8 cellular contexts compared by ENCODE assay signal in the genomic region with DNA sequence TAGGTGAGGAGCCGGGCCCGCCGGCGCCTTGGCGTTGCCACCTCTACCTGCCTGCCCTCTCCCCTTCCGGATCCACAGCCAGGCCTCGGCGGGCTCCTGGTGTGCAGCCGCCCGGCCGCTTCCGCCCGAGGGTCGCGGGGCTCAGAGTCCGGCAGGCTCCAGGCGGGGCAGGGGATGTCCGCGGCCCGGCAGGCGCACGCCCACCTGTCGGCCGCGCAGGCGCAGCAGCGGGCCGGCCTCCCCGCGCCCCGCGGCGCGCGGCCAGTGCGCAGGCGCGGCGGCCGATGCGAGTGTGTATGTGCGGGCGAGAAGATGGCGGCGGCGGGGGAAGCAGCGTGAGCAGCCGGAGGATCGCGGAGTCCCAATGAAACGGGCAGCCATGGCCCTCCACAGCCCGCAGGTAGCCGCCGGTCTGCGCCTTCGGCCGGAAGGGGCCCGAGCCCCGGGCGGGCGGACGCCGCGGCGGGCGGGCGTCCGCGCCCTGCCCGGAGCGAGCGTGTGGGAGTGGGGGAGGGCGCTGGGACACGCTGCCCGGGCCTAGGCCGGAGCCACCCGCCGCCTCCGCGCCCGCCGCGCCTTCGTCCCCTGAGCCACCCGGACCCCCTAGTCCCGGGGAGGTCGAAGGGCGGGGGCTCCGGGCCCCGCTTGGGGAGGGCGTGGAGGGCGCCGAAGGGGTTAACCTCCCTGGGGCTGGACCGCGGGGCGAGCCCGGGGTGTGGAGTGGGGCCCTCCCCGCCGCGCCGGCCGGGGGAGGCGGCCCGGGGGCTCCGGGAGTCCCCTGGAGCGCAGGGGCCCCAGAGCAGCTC. TPM values are rescaled to one million over a fixed set of nuclear protein-coding genes. Genes with fewer than 3 reads are reported as not detected.
DNase-seq lines count a peak whose midpoint lies in the region; ATAC-seq and TF ChIP-seq lines count a peak whose summit lies in the region.

A gene with protein sequence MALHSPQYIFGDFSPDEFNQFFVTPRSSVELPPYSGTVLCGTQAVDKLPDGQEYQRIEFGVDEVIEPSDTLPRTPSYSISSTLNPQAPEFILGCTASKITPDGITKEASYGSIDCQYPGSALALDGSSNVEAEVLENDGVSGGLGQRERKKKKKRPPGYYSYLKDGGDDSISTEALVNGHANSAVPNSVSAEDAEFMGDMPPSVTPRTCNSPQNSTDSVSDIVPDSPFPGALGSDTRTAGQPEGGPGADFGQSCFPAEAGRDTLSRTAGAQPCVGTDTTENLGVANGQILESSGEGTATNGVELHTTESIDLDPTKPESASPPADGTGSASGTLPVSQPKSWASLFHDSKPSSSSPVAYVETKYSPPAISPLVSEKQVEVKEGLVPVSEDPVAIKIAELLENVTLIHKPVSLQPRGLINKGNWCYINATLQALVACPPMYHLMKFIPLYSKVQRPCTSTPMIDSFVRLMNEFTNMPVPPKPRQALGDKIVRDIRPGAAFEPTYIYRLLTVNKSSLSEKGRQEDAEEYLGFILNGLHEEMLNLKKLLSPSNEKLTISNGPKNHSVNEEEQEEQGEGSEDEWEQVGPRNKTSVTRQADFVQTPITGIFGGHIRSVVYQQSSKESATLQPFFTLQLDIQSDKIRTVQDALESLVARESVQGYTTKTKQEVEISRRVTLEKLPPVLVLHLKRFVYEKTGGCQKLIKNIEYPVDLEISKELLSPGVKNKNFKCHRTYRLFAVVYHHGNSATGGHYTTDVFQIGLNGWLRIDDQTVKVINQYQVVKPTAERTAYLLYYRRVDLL (plus strand): TSS at position 289 of the 806 bp plus-strand sequence. CDS start 91 bp downstream, at position 380.

- peak within 1 kb of the TSS; percentile 71 for H3K27ac ChIP-seq in RWPE2 (ENCODE audit: poor library complexity, severe bottlenecking)
- peak within 1 kb of the TSS; percentile 55 for H3K27ac ChIP-seq in neural cell (ENCODE audit: low read length)

- H3K27ac Mint-ChIP-seq in stimulated activated naive CD8-positive, alpha-beta T cell treated with anti-CD3 and anti-CD28 coated beads, Interleukin-15, amount 100 ng/mL, for 72 hours: peak within 1 kb of the TSS; percentile 97 to 98

- ATAC-seq in GM21529 (IDR thresholded peaks at IDR 0.05; ENCODE audit: unreplicated experiment) (peak; percentile 75), RWPE2 (ENCODE audit: low read depth) (peak; percentile 79)
- peak; percentile 87 for ATAC-seq in stimulated activated naive CD8-positive, alpha-beta T cell treated with anti-CD3 and anti-CD28 coated beads, Interleukin-15, amount 100 ng/mL, for 72 hours

- peaks cover 50% of the 10 kb centered on the region for H3K79me2 ChIP-seq in neural cell (replicated peaks; ENCODE audit: insufficient read depth, low read length)

- peak within 1 kb of the TSS; percentile 88 to 97 for H3K4me3 Mint-ChIP-seq in stimulated activated naive CD8-positive, alpha-beta T cell treated with anti-CD3 and anti-CD28 coated beads, Interleukin-15, amount 100 ng/mL, for 72 hours

- DNase-seq in DMS53 (lab: John Stamatoyannopoulos, UW): peak; percentile 84
- peak; percentile 65 for DNase-seq in KBM-7
- DNase-seq in RWPE2 (ENCODE audit: low spot score): peak; percentile 75
- DNase-seq in activated T-helper 9 cell treated with anti-CD3 and anti-CD28 coated beads, Interleukin-2, amount 50 U/mL, for 16 hours (ENCODE audit: low read depth): peak; percentile 79
- DNase-seq in fibroblast of villous mesenchyme (ENCODE audit: low read depth): peak; percentile 69
- DNase-seq in stimulated activated naive CD8-positive, alpha-beta T cell treated with anti-CD3 and anti-CD28 coated beads, Interleukin-15, amount 100 ng/mL, for 72 hours: peak; percentile 86 to 88

- no peaks in the 10 kb centered on the region for H3K9me3 Mint-ChIP-seq in stimulated activated naive CD8-positive, alpha-beta T cell treated with anti-CD3 and anti-CD28 coated beads, Interleukin-15, amount 100 ng/mL, for 72 hours

- TF ChIP-seq CTCF in RWPE2 (IDR thresholded peaks at IDR 0.05; ENCODE audit: poor library complexity, severe bottlenecking) (no peak), fibroblast of villous mesenchyme (IDR thresholded peaks at IDR 0.05; ENCODE audit: insufficient read depth, low read depth, low read length) (no peak), neural cell (IDR thresholded peaks at IDR 0.05; ENCODE audit: poor library complexity, severe bottlenecking) (no peak)

- peak; percentile 24 for TF ChIP-seq EP300 in neural cell (conservative IDR thresholded peaks at IDR 0.05; ENCODE audit: poor library complexity, severe bottlenecking)

- H4K20me1 ChIP-seq in neural cell (ENCODE audit: insufficient read depth): no peaks in the 10 kb centered on the region

- H3K9me3 ChIP-seq in RWPE2 (ENCODE audit: severe bottlenecking) (peaks cover 2% of the 10 kb centered on the region), neural cell (ENCODE audit: low read length) (no peaks in the 10 kb centered on the region)

- H2AFZ ChIP-seq in neural cell (ENCODE audit: low read depth, low read length): peak within 1 kb of the TSS; percentile 75

- peak within 1 kb of the TSS; percentile 100 for H3K4me3 ChIP-seq in RWPE2 (ENCODE audit: severe bottlenecking)
- H3K4me3 ChIP-seq in fibroblast of villous mesenchyme (ENCODE audit: low read depth, low read length): peak within 1 kb of the TSS; percentile 90
- peak within 1 kb of the TSS; percentile 94 for H3K4me3 ChIP-seq in neural cell (ENCODE audit: low read length)

- H3K9me2 ChIP-seq in neural cell (ENCODE audit: insufficient read depth, low read length): no peaks in the 10 kb centered on the region

- in situ Hi-C loops in KBM-7 (cut with MboI; ENCODE audit: low pct_unique_long_range_greater_than_20kb, low sequenced_read_pairs): loop anchor here (25.0 kb wide), 1 partner anchor 188 kb away; a partner anchor contains a TSS

- peak within 1 kb of the TSS; percentile 77 for H3K9ac ChIP-seq in neural cell (ENCODE audit: low read length)

- H3K27me3 ChIP-seq in RWPE2 (ENCODE audit: insufficient read depth, poor library complexity, severe bottlenecking): no peaks in the 10 kb centered on the region
- no peaks in the 10 kb centered on the region for H3K27me3 ChIP-seq in neural cell (ENCODE audit: insufficient read depth, low read depth, low read length)

- peaks cover 29% of the 10 kb centered on the region for H3K4me1 ChIP-seq in RWPE2 (ENCODE audit: insufficient read depth, poor library complexity, severe bottlenecking)

- H3K4me1 Mint-ChIP-seq in stimulated activated naive CD8-positive, alpha-beta T cell treated with anti-CD3 and anti-CD28 coated beads, Interleukin-15, amount 100 ng/mL, for 72 hours: peaks cover 39% of the 10 kb centered on the region

- H3F3A ChIP-seq in neural cell (ENCODE audit: insufficient read depth, low read length, poor library complexity, severe bottlenecking): no peaks in the 10 kb centered on the region

- H3K27me3 Mint-ChIP-seq in stimulated activated naive CD8-positive, alpha-beta T cell treated with anti-CD3 and anti-CD28 coated beads, Interleukin-15, amount 100 ng/mL, for 72 hours: no peaks in the 10 kb centered on the region

- no peak for TF ChIP-seq RAD21 in neural cell (conservative IDR thresholded peaks at IDR 0.05)

- H3K36me3 ChIP-seq in RWPE2 (ENCODE audit: low read depth) (no peaks in the 10 kb centered on the region), neural cell (ENCODE audit: insufficient read depth, low read length) (no peaks in the 10 kb centered on the region)

- H3K4me2 ChIP-seq in neural cell (ENCODE audit: low read length): peak within 1 kb of the TSS; percentile 77

TF ChIP-seq in neural cell, 6 proteins besides CTCF, POLR2A, EP300 and RAD21:
- TF ChIP-seq POLR2AphosphoS5 (IDR thresholded peaks at IDR 0.05) (peak; percentile 81), TAF1 (IDR thresholded peaks at IDR 0.05; ENCODE audit: low read depth) (peak; percentile 48), SMC3 (conservative IDR thresholded peaks at IDR 0.05; ENCODE audit: poor library complexity) (no peak), EZH2 (IDR thresholded peaks at IDR 0.05; ENCODE audit: borderline replicate concordance, insufficient read depth, low read length, poor library complexity, severe bottlenecking) (no peak), MXI1 (conservative IDR thresholded peaks at IDR 0.05; ENCODE audit: poor library complexity, severe bottlenecking) (peak; percentile 94)
- TF ChIP-seq, protein P1, sequence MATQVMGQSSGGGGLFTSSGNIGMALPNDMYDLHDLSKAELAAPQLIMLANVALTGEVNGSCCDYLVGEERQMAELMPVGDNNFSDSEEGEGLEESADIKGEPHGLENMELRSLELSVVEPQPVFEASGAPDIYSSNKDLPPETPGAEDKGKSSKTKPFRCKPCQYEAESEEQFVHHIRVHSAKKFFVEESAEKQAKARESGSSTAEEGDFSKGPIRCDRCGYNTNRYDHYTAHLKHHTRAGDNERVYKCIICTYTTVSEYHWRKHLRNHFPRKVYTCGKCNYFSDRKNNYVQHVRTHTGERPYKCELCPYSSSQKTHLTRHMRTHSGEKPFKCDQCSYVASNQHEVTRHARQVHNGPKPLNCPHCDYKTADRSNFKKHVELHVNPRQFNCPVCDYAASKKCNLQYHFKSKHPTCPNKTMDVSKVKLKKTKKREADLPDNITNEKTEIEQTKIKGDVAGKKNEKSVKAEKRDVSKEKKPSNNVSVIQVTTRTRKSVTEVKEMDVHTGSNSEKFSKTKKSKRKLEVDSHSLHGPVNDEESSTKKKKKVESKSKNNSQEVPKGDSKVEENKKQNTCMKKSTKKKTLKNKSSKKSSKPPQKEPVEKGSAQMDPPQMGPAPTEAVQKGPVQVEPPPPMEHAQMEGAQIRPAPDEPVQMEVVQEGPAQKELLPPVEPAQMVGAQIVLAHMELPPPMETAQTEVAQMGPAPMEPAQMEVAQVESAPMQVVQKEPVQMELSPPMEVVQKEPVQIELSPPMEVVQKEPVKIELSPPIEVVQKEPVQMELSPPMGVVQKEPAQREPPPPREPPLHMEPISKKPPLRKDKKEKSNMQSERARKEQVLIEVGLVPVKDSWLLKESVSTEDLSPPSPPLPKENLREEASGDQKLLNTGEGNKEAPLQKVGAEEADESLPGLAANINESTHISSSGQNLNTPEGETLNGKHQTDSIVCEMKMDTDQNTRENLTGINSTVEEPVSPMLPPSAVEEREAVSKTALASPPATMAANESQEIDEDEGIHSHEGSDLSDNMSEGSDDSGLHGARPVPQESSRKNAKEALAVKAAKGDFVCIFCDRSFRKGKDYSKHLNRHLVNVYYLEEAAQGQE (IDR thresholded peaks at IDR 0.05; ENCODE audit: borderline replicate concordance): peak; percentile 35

RNA-seq across cellular contexts. Expression of the gene that starts here (rescaled TPM):
- total RNA-seq in fibroblast of villous mesenchyme: 53.1 and 65.2 TPM in 2 replicates
- polyA plus RNA-seq in neural cell: 32.9 and 48.9 TPM in 2 replicates
- 77.4 and 89.1 TPM in 2 replicates for polyA minus RNA-seq in neural cell

Comparison
In these comparisons a context has a peak if more than half of its experiments do, and no peak if none do; other contexts are left out.
1. Peak in every context shown above with its lines: DNase-seq, ATAC-seq, H3K4me3 ChIP-seq and H3K27ac ChIP-seq.